Comparison of ENCODE assay signal across 8 cellular contexts in genomic region chr2:134466141-134466540, GRCh38.
A peak's percentile ranks its signal among the peaks of the same experiment; 100 is the strongest.
DNase-seq lines count a peak whose midpoint lies in the region; ATAC-seq and TF ChIP-seq lines count a peak whose summit lies in the region.

No MANE protein-coding gene starts in this region.

- no peaks in the 10 kb centered on the region for H3K27me3 ChIP-seq in PC-3 (ENCODE audit: low read length)
- no peaks in the 10 kb centered on the region for H3K27me3 ChIP-seq in smooth muscle cell (ENCODE audit: low read depth)
- no peaks in the 10 kb centered on the region for H3K27me3 ChIP-seq in esophagus squamous epithelium

- DNase-seq in ELR (ENCODE audit: low read depth) (peak; percentile 37), HPDE6-E6E7 (ENCODE audit: extremely low spot score) (peak; percentile 16), PC-3 (peak; percentile 55), dermis microvascular lymphatic vessel endothelial cell (ENCODE audit: low read depth in 2 of 2) (peak; percentile 22 to 43), smooth muscle cell (lab: John Stamatoyannopoulos, UW; ENCODE audit: unreplicated experiment) (no peak), esophagus squamous epithelium (lab: John Stamatoyannopoulos, UW) (no peak), AG20443 (ENCODE audit: low spot score) (no peak)
- DNase-seq in effector CD4-positive, alpha-beta T cell: no peak

- no peaks in the 10 kb centered on the region for H3F3A ChIP-seq in PC-3 (ENCODE audit: low read length, unreplicated experiment)
- H3F3A ChIP-seq in smooth muscle cell (ENCODE audit: low read depth): no peaks in the 10 kb centered on the region

- no peak overlapping the region for H3K4me3 ChIP-seq in PC-3 (ENCODE audit: low read length)
- no peak overlapping the region for H3K4me3 ChIP-seq in smooth muscle cell
- H3K4me3 ChIP-seq in esophagus squamous epithelium: no peak overlapping the region

- H2AFZ ChIP-seq in PC-3 (ENCODE audit: low read length) (no peak overlapping the region), smooth muscle cell (ENCODE audit: low read depth) (no peak overlapping the region)

- no peaks in the 10 kb centered on the region for H3K36me3 ChIP-seq in PC-3 (ENCODE audit: low read depth, low read length)
- no peaks in the 10 kb centered on the region for H3K36me3 ChIP-seq in smooth muscle cell (ENCODE audit: low read depth)
- H3K36me3 ChIP-seq in esophagus squamous epithelium: no peaks in the 10 kb centered on the region

- CTCF ChIA-PET in PC-3 (lab: Charles Lee): no interaction called here

- no peak for TF ChIP-seq POLR2A in esophagus squamous epithelium (IDR thresholded peaks at IDR 0.05)

- BruUV-seq in PC-3 (replicated peaks; lab: Mats Ljungman, UMichigan): no TSS peak

- H3K9me3 ChIP-seq in PC-3 (ENCODE audit: low read length): no peaks in the 10 kb centered on the region
- H3K9me3 ChIP-seq in smooth muscle cell (replicated peaks; ENCODE audit: low read depth): no peaks in the 10 kb centered on the region
- H3K9me3 ChIP-seq in esophagus squamous epithelium: no peaks in the 10 kb centered on the region

- H3K9me2 ChIP-seq in PC-3 (replicated peaks; ENCODE audit: low read length): no peaks in the 10 kb centered on the region

- peak; percentile 76 for TF ChIP-seq CTCF in PC-3 (conservative IDR thresholded peaks at IDR 0.05; ENCODE audit: low read depth, low read length)
- peak; percentile 33 for TF ChIP-seq CTCF in smooth muscle cell (IDR thresholded peaks at IDR 0.05; ENCODE audit: borderline replicate concordance, insufficient read depth, poor library complexity, severe bottlenecking)
- peak in 3 of 6 experiments; percentile 6 to 52 (median 21) for TF ChIP-seq CTCF in esophagus squamous epithelium (IDR thresholded peaks at IDR 0.05)

- POLR2A ChIA-PET in PC-3 (lab: Charles Lee; ENCODE audit: unreplicated experiment): no interaction called here

- intact Hi-C loops in PC-3 (cut with micrococcal nuclease) (no loop called here), esophagus squamous epithelium (cut with DNase I) (no loop called here)

- H3K4me1 ChIP-seq in PC-3 (ENCODE audit: insufficient read depth, low read length) (no peaks in the 10 kb centered on the region), smooth muscle cell (ENCODE audit: low read depth) (no peaks in the 10 kb centered on the region), esophagus squamous epithelium (no peaks in the 10 kb centered on the region)

- ATAC-seq in PC-3: peak; percentile 69

- H3K4me2 ChIP-seq in PC-3 (ENCODE audit: low read length): no peak overlapping the region
- H3K4me2 ChIP-seq in smooth muscle cell: no peak overlapping the region

- H3K27ac ChIP-seq in PC-3 (ENCODE audit: low read length): no peak overlapping the region
- H3K27ac ChIP-seq in smooth muscle cell (ENCODE audit: low read depth): no peak overlapping the region
- H3K27ac ChIP-seq in esophagus squamous epithelium: no peak overlapping the region

- 73% methylated on average over 3 of the region's 3 CpGs for WGBS in smooth muscle cell (ENCODE audit: low lambda C conversion rate)
- 51 to 57% methylated on average over 3 of the region's 3 CpGs for WGBS in esophagus squamous epithelium, 2 donors

- H4K20me1 ChIP-seq in PC-3 (ENCODE audit: low read length) (no peaks in the 10 kb centered on the region), smooth muscle cell (ENCODE audit: low read depth) (no peaks in the 10 kb centered on the region)

- no peaks in the 10 kb centered on the region for H3K79me2 ChIP-seq in PC-3 (ENCODE audit: low read length)
- H3K79me2 ChIP-seq in smooth muscle cell (ENCODE audit: low read depth): no peaks in the 10 kb centered on the region

- no peak overlapping the region for H3K9ac ChIP-seq in PC-3 (ENCODE audit: low read length)
- H3K9ac ChIP-seq in smooth muscle cell (ENCODE audit: low read depth): no peak overlapping the region

Comparison
In these comparisons a context has a peak if more than half of its experiments do, and no peak if none do; other contexts are left out.
1. DNase-seq: peak in ELR (single experiment), HPDE6-E6E7 (single experiment), PC-3 (single experiment) and dermis microvascular lymphatic vessel endothelial cell (2 of 2); none in smooth muscle cell (single experiment), esophagus squamous epithelium (single experiment), AG20443 (single experiment) and effector CD4-positive, alpha-beta T cell (single experiment).